1 cellular context compared by ENCODE assay signal in genomic region chrX:96971812-96972211, GRCh38.
TF ChIP-seq lines count a peak whose summit lies in the region.

No MANE protein-coding gene starts in this region.

TF ChIP-seq in GM23338, 12 proteins besides CTCF, POLR2A, EP300 and RAD21 (continued from another document):
- TF ChIP-seq, protein P1, sequence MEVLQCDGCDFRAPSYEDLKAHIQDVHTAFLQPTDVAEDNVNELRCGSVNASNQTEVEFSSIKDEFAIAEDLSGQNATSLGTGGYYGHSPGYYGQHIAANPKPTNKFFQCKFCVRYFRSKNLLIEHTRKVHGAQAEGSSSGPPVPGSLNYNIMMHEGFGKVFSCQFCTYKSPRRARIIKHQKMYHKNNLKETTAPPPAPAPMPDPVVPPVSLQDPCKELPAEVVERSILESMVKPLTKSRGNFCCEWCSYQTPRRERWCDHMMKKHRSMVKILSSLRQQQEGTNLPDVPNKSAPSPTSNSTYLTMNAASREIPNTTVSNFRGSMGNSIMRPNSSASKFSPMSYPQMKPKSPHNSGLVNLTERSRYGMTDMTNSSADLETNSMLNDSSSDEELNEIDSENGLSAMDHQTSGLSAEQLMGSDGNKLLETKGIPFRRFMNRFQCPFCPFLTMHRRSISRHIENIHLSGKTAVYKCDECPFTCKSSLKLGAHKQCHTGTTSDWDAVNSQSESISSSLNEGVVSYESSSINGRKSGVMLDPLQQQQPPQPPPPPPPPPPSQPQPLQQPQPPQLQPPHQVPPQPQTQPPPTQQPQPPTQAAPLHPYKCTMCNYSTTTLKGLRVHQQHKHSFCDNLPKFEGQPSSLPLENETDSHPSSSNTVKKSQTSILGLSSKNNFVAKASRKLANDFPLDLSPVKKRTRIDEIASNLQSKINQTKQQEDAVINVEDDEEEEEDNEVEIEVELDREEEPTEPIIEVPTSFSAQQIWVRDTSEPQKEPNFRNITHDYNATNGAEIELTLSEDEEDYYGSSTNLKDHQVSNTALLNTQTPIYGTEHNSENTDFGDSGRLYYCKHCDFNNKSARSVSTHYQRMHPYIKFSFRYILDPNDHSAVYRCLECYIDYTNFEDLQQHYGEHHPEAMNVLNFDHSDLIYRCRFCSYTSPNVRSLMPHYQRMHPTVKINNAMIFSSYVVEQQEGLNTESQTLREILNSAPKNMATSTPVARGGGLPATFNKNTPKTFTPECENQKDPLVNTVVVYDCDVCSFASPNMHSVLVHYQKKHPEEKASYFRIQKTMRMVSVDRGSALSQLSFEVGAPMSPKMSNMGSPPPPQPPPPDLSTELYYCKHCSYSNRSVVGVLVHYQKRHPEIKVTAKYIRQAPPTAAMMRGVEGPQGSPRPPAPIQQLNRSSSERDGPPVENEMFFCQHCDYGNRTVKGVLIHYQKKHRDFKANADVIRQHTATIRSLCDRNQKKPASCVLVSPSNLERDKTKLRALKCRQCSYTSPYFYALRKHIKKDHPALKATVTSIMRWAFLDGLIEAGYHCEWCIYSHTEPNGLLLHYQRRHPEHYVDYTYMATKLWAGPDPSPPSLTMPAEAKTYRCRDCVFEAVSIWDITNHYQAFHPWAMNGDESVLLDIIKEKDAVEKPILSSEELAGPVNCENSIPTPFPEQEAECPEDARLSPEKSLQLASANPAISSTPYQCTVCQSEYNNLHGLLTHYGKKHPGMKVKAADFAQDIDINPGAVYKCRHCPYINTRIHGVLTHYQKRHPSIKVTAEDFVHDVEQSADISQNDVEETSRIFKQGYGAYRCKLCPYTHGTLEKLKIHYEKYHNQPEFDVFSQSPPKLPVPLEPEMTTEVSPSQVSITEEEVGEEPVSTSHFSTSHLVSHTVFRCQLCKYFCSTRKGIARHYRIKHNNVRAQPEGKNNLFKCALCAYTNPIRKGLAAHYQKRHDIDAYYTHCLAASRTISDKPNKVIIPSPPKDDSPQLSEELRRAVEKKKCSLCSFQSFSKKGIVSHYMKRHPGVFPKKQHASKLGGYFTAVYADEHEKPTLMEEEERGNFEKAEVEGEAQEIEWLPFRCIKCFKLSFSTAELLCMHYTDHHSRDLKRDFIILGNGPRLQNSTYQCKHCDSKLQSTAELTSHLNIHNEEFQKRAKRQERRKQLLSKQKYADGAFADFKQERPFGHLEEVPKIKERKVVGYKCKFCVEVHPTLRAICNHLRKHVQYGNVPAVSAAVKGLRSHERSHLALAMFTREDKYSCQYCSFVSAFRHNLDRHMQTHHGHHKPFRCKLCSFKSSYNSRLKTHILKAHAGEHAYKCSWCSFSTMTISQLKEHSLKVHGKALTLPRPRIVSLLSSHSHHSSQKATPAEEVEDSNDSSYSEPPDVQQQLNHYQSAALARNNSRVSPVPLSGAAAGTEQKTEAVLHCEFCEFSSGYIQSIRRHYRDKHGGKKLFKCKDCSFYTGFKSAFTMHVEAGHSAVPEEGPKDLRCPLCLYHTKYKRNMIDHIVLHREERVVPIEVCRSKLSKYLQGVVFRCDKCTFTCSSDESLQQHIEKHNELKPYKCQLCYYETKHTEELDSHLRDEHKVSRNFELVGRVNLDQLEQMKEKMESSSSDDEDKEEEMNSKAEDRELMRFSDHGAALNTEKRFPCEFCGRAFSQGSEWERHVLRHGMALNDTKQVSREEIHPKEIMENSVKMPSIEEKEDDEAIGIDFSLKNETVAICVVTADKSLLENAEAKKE (CRISPR knock-in tag; IDR thresholded peaks at IDR 0.05) = no peak
- no peak for TF ChIP-seq STAT1 (IDR thresholded peaks at IDR 0.05; ENCODE audit: unreplicated experiment)
